21 cellular contexts compared by ENCODE assay signal in genomic region chr9:131104016-131104740, GRCh38. TPM values are rescaled to one million over a fixed set of nuclear protein-coding genes. Genes with fewer than 3 reads are reported as not detected.
DNase-seq lines count a peak whose midpoint lies in the region; ATAC-seq, FAIRE-seq and TF ChIP-seq lines count a peak whose summit lies in the region.
"Had no signal": no experiment of that assay in that cellular context is flagged by ENCODE, and none has a peak within 500 bp of the region (broad histone marks: within the 10 kb centered on the region; RNA-seq: fewer than 3 reads in every experiment).

No MANE protein-coding gene starts in this region.

- H3K36me3 ChIP-seq in HepG2 (replicated peaks in 1 of 2; ENCODE audit: control insufficient read depth in 1 of 2, insufficient read depth in 2 of 2, low read length in 2 of 2) (no peaks in the 10 kb centered on the region), right lobe of liver (no peaks in the 10 kb centered on the region), K562 (ENCODE audit: control insufficient read depth, insufficient read depth, low read length) (no peaks in the 10 kb centered on the region), small intestine (ENCODE audit: control insufficient read depth in 2 of 2, insufficient read depth in 2 of 2, low read length in 2 of 2) (no peaks in the 10 kb centered on the region), trophoblast cell (ENCODE audit: control insufficient read depth in 1 of 2, insufficient read depth in 2 of 2, low read length in 2 of 2) (peaks cover 9 to 14% of the 10 kb centered on the region in 2 experiments)
- H3K36me3 ChIP-seq: HAP-1, SJCRH30 had no signal

- H4K12ac ChIP-seq in trophoblast cell (ENCODE audit: low read depth, low read length) = no peak overlapping the region

- H2BK12ac ChIP-seq in trophoblast cell (ENCODE audit: low read length) = no peak overlapping the region

- H3K79me1 ChIP-seq in trophoblast cell (ENCODE audit: low read length) = no peaks in the 10 kb centered on the region

- H3K14ac ChIP-seq in trophoblast cell (ENCODE audit: low read length) = no peak overlapping the region

- TF ChIP-seq POLR2A in HepG2 (IDR thresholded peaks at IDR 0.05; ENCODE audit: insufficient read depth in 1 of 2, low read depth in 2 of 2, low read length in 2 of 2) = no peak
- TF ChIP-seq POLR2A in right lobe of liver (IDR thresholded peaks at IDR 0.05) = no peak
- no peak for TF ChIP-seq POLR2A in K562 (conservative IDR thresholded peaks at IDR 0.05)

- no peak overlapping the region for H2AK5ac ChIP-seq in trophoblast cell (ENCODE audit: low read length)

- 94% methylated on average over 4 of the region's 5 CpGs for WGBS in HepG2 (ENCODE audit: low lambda C conversion rate)
- WGBS in right lobe of liver (ENCODE audit: insufficient coverage, low coverage, low lambda C conversion rate, missing lambda C conversion rate) = 55% methylated on average over 3 of the region's 5 CpGs
- 21% methylated on average over 5 of the region's 5 CpGs for WGBS in K562 (ENCODE audit: insufficient coverage, low coverage, missing lambda C conversion rate)
- whole genome bisulfite sequencing in small intestine, 3 donors = 69 to 82% (median 72%) methylated on average over 5 of the region's 5 CpGs
- no CpG with 5 or more reads among the region's 5 CpGs for WGBS in trophoblast cell (ENCODE audit: extremely low coverage, insufficient coverage, insufficient read length)

- H4K8ac ChIP-seq in trophoblast cell (ENCODE audit: low read depth, low read length) = no peak overlapping the region

- TF ChIP-seq EP300 in HepG2 (IDR thresholded peaks at IDR 0.05; ENCODE audit: low read depth in 2 of 2, low read length in 2 of 2) (no peak), HepG2 (CRISPR knock-in tag; IDR thresholded peaks at IDR 0.05; ENCODE audit: borderline replicate concordance) (no peak), K562 (IDR thresholded peaks at IDR 0.05; ENCODE audit: low read length) (no peak)

- H3K4me1 ChIP-seq in HepG2 (ENCODE audit: insufficient read depth, low read length) (no peaks in the 10 kb centered on the region), right lobe of liver (no peaks in the 10 kb centered on the region), K562 (replicated peaks in 1 of 2; ENCODE audit: control insufficient read depth in 2 of 2, insufficient read depth in 2 of 2, low read length in 2 of 2) (peaks cover 18 to 38% of the 10 kb centered on the region in 2 experiments), small intestine (ENCODE audit: control insufficient read depth in 2 of 2, insufficient read depth in 1 of 2, low read depth in 1 of 2, low read length in 1 of 2) (no peaks in the 10 kb centered on the region), trophoblast cell (ENCODE audit: control insufficient read depth in 1 of 2, insufficient read depth in 2 of 2, low read length in 2 of 2) (peaks cover 8 to 10% of the 10 kb centered on the region in 2 experiments)
- H3K4me1 ChIP-seq: A549, HAP-1 had no signal

- FAIRE-seq in HepG2 (lab: Jason Lieb, UNC) = no peak
- FAIRE-seq in K562 (lab: Jason Lieb, UNC) = no peak
- FAIRE-seq in small intestine (lab: Jason Lieb, UNC) = no peak
- FAIRE-seq: A549, D721Med, HTR-8/SVneo had no signal

- H3K9me3 ChIP-seq in HepG2 (ENCODE audit: low read length) (no peaks in the 10 kb centered on the region), right lobe of liver (no peaks in the 10 kb centered on the region), K562 (replicated peaks; ENCODE audit: control insufficient read depth, insufficient read depth, low read depth, low read length) (no peaks in the 10 kb centered on the region), small intestine (ENCODE audit: control insufficient read depth, low read depth) (no peaks in the 10 kb centered on the region), trophoblast cell (ENCODE audit: insufficient read depth, low read depth, low read length) (no peaks in the 10 kb centered on the region)
- H3K9me3 ChIP-seq: A549, HAP-1, SJCRH30 had no signal

- TF ChIP-seq CTCF in HepG2 (CRISPR knock-in tag; IDR thresholded peaks at IDR 0.05) (no peak), right lobe of liver (IDR thresholded peaks at IDR 0.05) (no peak), K562 (IDR thresholded peaks at IDR 0.05 in 2 of 3, conservative IDR thresholded peaks at IDR 0.05 in 1 of 3; ENCODE audit: insufficient read depth in 2 of 3, low read depth in 1 of 3, low read length in 3 of 3) (no peak)

- no peaks in the 10 kb centered on the region for H3K79me2 ChIP-seq in HepG2 (ENCODE audit: insufficient read depth, low read length)
- no peaks in the 10 kb centered on the region for H3K79me2 ChIP-seq in K562 (ENCODE audit: control insufficient read depth, insufficient read depth, low read length)
- H3K79me2 ChIP-seq in trophoblast cell (ENCODE audit: control insufficient read depth, insufficient read depth, low read length, poor library complexity) = no peaks in the 10 kb centered on the region

- H2AFZ ChIP-seq in HepG2 (ENCODE audit: low read length) (no peak overlapping the region), K562 (ENCODE audit: low read depth, low read length) (no peak overlapping the region), trophoblast cell (ENCODE audit: insufficient read depth, low read length, poor library complexity) (no peak overlapping the region)
- H2AFZ ChIP-seq: PC-9 had no signal

- H3K27ac ChIP-seq in HepG2 (ENCODE audit: extremely low read length, insufficient read depth, low read length) (no peak overlapping the region), right lobe of liver (no peak overlapping the region), K562 (ENCODE audit: extremely low read depth, low read depth, low read length) (no peak overlapping the region), layer of hippocampus (ENCODE audit: low read depth, low read length) (peak overlapping the region; percentile 59), temporal lobe (ENCODE audit: low read depth, low read length) (peak overlapping the region; percentile 75), small intestine (ENCODE audit: low read depth in 1 of 2, low read length in 1 of 2) (no peak overlapping the region), trophoblast cell (ENCODE audit: low read depth, low read length) (no peak overlapping the region)
- H3K27ac ChIP-seq: A549, PC-9, RWPE1, SJCRH30 had no signal

- intact Hi-C loops in HepG2 (cut with micrococcal nuclease; ENCODE audit: unreplicated experiment) (no loop called here), right lobe of liver (cut with DNase I) (no loop called here), K562 (cut with micrococcal nuclease) (no loop called here)

- H3K9me1 ChIP-seq in K562 (ENCODE audit: control insufficient read depth, insufficient read depth, low read length) = peaks cover 9% of the 10 kb centered on the region

- DNase-seq in HepG2 (ENCODE audit: low spot score) (no peak), right lobe of liver (no peak), K562 (ENCODE audit: extremely low read depth in 1 of 4, low spot score in 3 of 4) (peak in 1 of 4 experiments; percentile 65), small intestine (no peak), trophoblast cell (no peak), activated gamma-delta T cell treated with Interleukin-2 at 50 U/mL for 16 hours (no peak)
- DNase-seq: CD8-positive, alpha-beta memory T cell; NCI-H1105 treated with DMSO at 0.1 percent for 48 hours; NCI-H1694; NCI-H2081 treated with DMSO at 0.1 percent for 48 hours; NCI-H226; NCI-H524; PC-9 had no signal

- no peak overlapping the region for H3K9ac ChIP-seq in HepG2 (ENCODE audit: insufficient read depth, low read depth, low read length)
- peak overlapping the region in 1 of 2 experiments; percentile 21; a peak in 2 of 4 replicates for H3K9ac ChIP-seq in K562 (ENCODE audit: insufficient read depth in 1 of 2, low read depth in 2 of 2, low read length in 2 of 2)
- no peak overlapping the region for H3K9ac ChIP-seq in trophoblast cell (ENCODE audit: low read length)

- H2BK5ac ChIP-seq in trophoblast cell (ENCODE audit: low read depth, low read length, poor library complexity) = no peak overlapping the region

- POLR2A ChIA-PET in HepG2 (lab: Yijun Ruan, JAX) (no interaction called here), K562 (lab: Yijun Ruan, JAX) (interaction anchor here (0.6 to 99.3 kb wide), 10 partner anchors 8 to 367 kb away, joined by 3 to 3336 read pairs (median 4); partner anchors contain the start of genes AIF1L and NUP214)

- in situ Hi-C loops in HepG2 (cut with HindIII; ENCODE audit: extremely low pct_ligation_motif_present, low pct_unique_long_range_greater_than_20kb) = no loop called here
- in situ Hi-C loops in K562 (cut with MboI) = no loop called here

- TF ChIP-seq RAD21 in HepG2 (CRISPR knock-in tag; IDR thresholded peaks at IDR 0.05) = no peak
- no peak for TF ChIP-seq RAD21 in K562 (CRISPR knock-in tag; conservative IDR thresholded peaks at IDR 0.05 in 1 of 2, IDR thresholded peaks at IDR 0.05 in 1 of 2)

- H3K27me3 ChIP-seq in HepG2 (ENCODE audit: control insufficient read depth in 1 of 2, insufficient read depth in 2 of 2, low read length in 2 of 2) (no peaks in the 10 kb centered on the region), right lobe of liver (no peaks in the 10 kb centered on the region), K562 (ENCODE audit: control insufficient read depth in 2 of 2, insufficient read depth in 2 of 2, low read length in 2 of 2) (peaks cover 54 to 85% of the 10 kb centered on the region in 2 experiments), layer of hippocampus (ENCODE audit: control insufficient read depth, insufficient read depth, low read length) (no peaks in the 10 kb centered on the region), small intestine (ENCODE audit: control insufficient read depth in 2 of 2, insufficient read depth in 2 of 2, low read length in 2 of 2) (no peaks in the 10 kb centered on the region), trophoblast cell (ENCODE audit: insufficient read depth, low read length) (no peaks in the 10 kb centered on the region)

- H3K4ac ChIP-seq in trophoblast cell (ENCODE audit: low read depth, low read length) = no peak overlapping the region

- no peak overlapping the region for H4K91ac ChIP-seq in trophoblast cell (ENCODE audit: low read depth, low read length)

- no peak overlapping the region for H3K23ac ChIP-seq in trophoblast cell (ENCODE audit: low read length)

- BruUV-seq in HepG2 (replicated peaks; lab: Mats Ljungman, UMichigan) (no TSS peak), K562 (replicated peaks; lab: Mats Ljungman, UMichigan) (no TSS peak)

- H3K4me3 ChIP-seq in HepG2 (replicated peaks in 1 of 3; ENCODE audit: insufficient read depth in 1 of 3, low read depth in 2 of 3, low read length in 3 of 3) (no peak overlapping the region), right lobe of liver (no peak overlapping the region), K562 (no peak overlapping the region), small intestine (ENCODE audit: low read depth in 1 of 2, low read length in 2 of 2) (no peak overlapping the region), trophoblast cell (ENCODE audit: low read depth, low read length) (no peak overlapping the region)
- H3K4me3 ChIP-seq: A549, HAP-1, PC-9, SJCRH30 had no signal

- no peak overlapping the region for H3K18ac ChIP-seq in trophoblast cell (ENCODE audit: low read length)

- H2BK120ac ChIP-seq in trophoblast cell (ENCODE audit: insufficient read depth, low read length, poor library complexity) = no peak overlapping the region

- no peaks in the 10 kb centered on the region for H4K20me1 ChIP-seq in HepG2 (ENCODE audit: insufficient read depth, low read length)
- H4K20me1 ChIP-seq in K562 (replicated peaks; ENCODE audit: control insufficient read depth, insufficient read depth, low read length) = peaks cover 32% of the 10 kb centered on the region

- CTCF ChIA-PET in HepG2 (lab: Yijun Ruan, JAX; ENCODE audit: low intra/inter-chr PET ratio, low total read pairs) (no interaction called here), K562 (lab: Yijun Ruan, JAX; ENCODE audit: low intra/inter-chr PET ratio) (no interaction called here)

- ATAC-seq in HepG2 (no peak), right lobe of liver (no peak), K562 (no peak)
- ATAC-seq: A549 had no signal

- no peak overlapping the region for H3K4me2 ChIP-seq in HepG2 (ENCODE audit: low read depth, low read length)
- H3K4me2 ChIP-seq in K562 (ENCODE audit: insufficient read depth, low read length) = no peak overlapping the region
- no peak overlapping the region for H3K4me2 ChIP-seq in trophoblast cell (ENCODE audit: low read length)
- H3K4me2 ChIP-seq: A549, PC-9 had no signal

RNA-seq across cellular contexts. Expression of gene AIF1L, which starts 7.8 kb away (rescaled TPM):
- total RNA-seq in HepG2 (2016; rRNA removed; fragmentation: Illumina TruSeq; extraction: Trizol) (36.5 and 42.7 TPM in 2 replicates), right lobe of liver (1 to 10 TPM in 1 of 6 experiments, under 1 TPM in 5; 0.33 to 1.4 (median 0.49) TPM), K562 (2014; rRNA removed) (0.86 and 1.1 TPM in 2 replicates), K562 (2014; rRNA removed; fragmentation: Illumina TruSeq; extraction: Trizol) (1.3 and 1.5 TPM in 2 replicates), K562 (2015; rRNA removed; fragmentation: Illumina TruSeq; extraction: Trizol) (0.68 and 0.76 TPM in 2 replicates), K562 (2021) (1.7 and 2.0 TPM in 2 replicates), temporal lobe (14.0 TPM)
- total RNA-seq in HepG2 (2016; cell fraction: cytosol; rRNA removed; fragmentation: Illumina TruSeq; extraction: Trizol; ENCODE audit: low read depth) = 6.6 and 7.0 TPM in 2 replicates
- total RNA-seq in HepG2 (2016; cell fraction: insoluble cytoplasmic fraction; rRNA removed; fragmentation: Illumina TruSeq; extraction: Trizol) = 34.7 and 36.0 TPM in 2 replicates
- 23.1 and 24.2 TPM in 2 replicates for total RNA-seq in HepG2 (2016; cell fraction: membrane; rRNA removed; fragmentation: Illumina TruSeq; extraction: Trizol)
- 18.6 and 21.4 TPM in 2 replicates for total RNA-seq in HepG2 (2016; cell fraction: nucleus; rRNA removed; fragmentation: Illumina TruSeq; extraction: Trizol)
- polyA plus RNA-seq in HepG2 (2011; rRNA removed) (12.1 and 12.4 TPM in 2 replicates), K562 (2011; rRNA removed) (5.9 and 9.1 TPM in 2 replicates), K562 (2014; fragmentation: Illumina TruSeq; extraction: Trizol) (2.3 and 2.6 TPM in 2 replicates), K562 (2014; fragmentation: Nextera tagmentation; extraction: Ambion mirVana) (under 1 TPM; 0.34 to 0.77 TPM), K562 (2014; rRNA removed) (1.6 TPM in 2 replicates), small intestine (1 to 10 TPM in 2 of 3 donors, under 1 TPM in 1; 0.45 to 9.3 (median 1.4) TPM)
- polyA plus RNA-seq in HepG2 (2011; cell fraction: cytosol; rRNA removed) = 9.1 and 9.5 TPM in 2 replicates
- polyA plus RNA-seq in HepG2 (2011; cell fraction: nucleus; rRNA removed) = 9.2 and 9.6 TPM in 2 replicates
- polyA plus RNA-seq in HepG2 (2012) = 9.9 and 10.9 TPM in 2 replicates
- 12.3 and 14.5 TPM in 2 replicates for polyA plus RNA-seq in HepG2 (2016; cell fraction: cytosol; fragmentation: Illumina TruSeq; extraction: Trizol; ENCODE audit: low read depth)
- polyA plus RNA-seq in HepG2 (2016; cell fraction: insoluble cytoplasmic fraction; fragmentation: Illumina TruSeq; extraction: Trizol; ENCODE audit: low read depth) = 40.5 and 48.2 TPM in 2 replicates
- polyA plus RNA-seq in HepG2 (2016; cell fraction: membrane; fragmentation: Illumina TruSeq; extraction: Trizol; ENCODE audit: low read depth) = 21.8 and 26.9 TPM in 2 replicates
- polyA plus RNA-seq in HepG2 (2016; cell fraction: nucleus; fragmentation: Illumina TruSeq; extraction: Trizol; ENCODE audit: insufficient read depth, low read depth) = 29.8 and 37.4 TPM in 2 replicates
- polyA minus RNA-seq in HepG2 (2011; rRNA and poly(A)+ RNA removed; ENCODE audit: low replicate concordance) = 17.7 and 21.6 TPM in 2 replicates
- polyA minus RNA-seq in HepG2 (2011; cell fraction: cytosol; rRNA and poly(A)+ RNA removed) = 8.5 and 8.7 TPM in 2 replicates
- polyA minus RNA-seq in HepG2 (2011; cell fraction: nucleus; rRNA and poly(A)+ RNA removed) = 5.8 and 6.1 TPM in 2 replicates
- total RNA-seq in K562 (2011; cell fraction: chromatin; rRNA removed; ENCODE audit: low replicate concordance) = 2.2 and 5.3 TPM in 2 replicates
- total RNA-seq in K562 (2011; cell fraction: nucleolus; rRNA removed) = 2.8 and 4.3 TPM in 2 replicates
- 4.3 and 5.2 TPM in 2 replicates for total RNA-seq in K562 (2011; cell fraction: nucleoplasm; rRNA removed)
- 4.5 and 4.9 TPM in 2 replicates for polyA plus RNA-seq in K562 (2011; cell fraction: cytosol; rRNA removed)
- polyA plus RNA-seq in K562 (2011; cell fraction: nucleus; rRNA removed) = 3.3 and 4.2 TPM in 2 replicates
- polyA plus RNA-seq in K562 (2012) = 2.7 and 2.8 TPM in 2 replicates
- polyA minus RNA-seq in K562 (2011; rRNA and poly(A)+ RNA removed) = 6.6 and 8.9 TPM in 2 replicates
- 1.5 and 4.4 TPM in 2 replicates for polyA minus RNA-seq in K562 (2011; cell fraction: cytosol; rRNA and poly(A)+ RNA removed)
- 1.1 and 1.9 TPM in 2 replicates for polyA minus RNA-seq in K562 (2011; cell fraction: nucleus; rRNA and poly(A)+ RNA removed)
- 52.7 and 54.3 TPM in 2 replicates for polyA plus RNA-seq in trophoblast cell (2013)
- polyA plus RNA-seq: CD8-positive, alpha-beta memory T cell had no signal

RNA-seq across cellular contexts. Expression of gene NUP214, which starts 21.2 kb away (rescaled TPM):
- total RNA-seq in HepG2 (2016; rRNA removed; fragmentation: Illumina TruSeq; extraction: Trizol) (16.0 and 30.5 TPM in 2 replicates), right lobe of liver (10 to 100 TPM; 22.5 to 31.1 (median 27.5) TPM), K562 (2014; rRNA removed) (62.4 and 102 TPM in 2 replicates), K562 (2014; rRNA removed; fragmentation: Illumina TruSeq; extraction: Trizol) (123 and 134 TPM in 2 replicates), K562 (2015; rRNA removed; fragmentation: Illumina TruSeq; extraction: Trizol) (133 and 136 TPM in 2 replicates), K562 (2021) (332 and 336 TPM in 2 replicates), temporal lobe (14.8 TPM)
- total RNA-seq in HepG2 (2016; cell fraction: cytosol; rRNA removed; fragmentation: Illumina TruSeq; extraction: Trizol; ENCODE audit: low read depth) = 12.8 and 14.4 TPM in 2 replicates
- 14.2 and 21.5 TPM in 2 replicates for total RNA-seq in HepG2 (2016; cell fraction: insoluble cytoplasmic fraction; rRNA removed; fragmentation: Illumina TruSeq; extraction: Trizol)
- total RNA-seq in HepG2 (2016; cell fraction: membrane; rRNA removed; fragmentation: Illumina TruSeq; extraction: Trizol) = 16.6 and 17.1 TPM in 2 replicates
- 42.9 and 48.9 TPM in 2 replicates for total RNA-seq in HepG2 (2016; cell fraction: nucleus; rRNA removed; fragmentation: Illumina TruSeq; extraction: Trizol)
- polyA plus RNA-seq in HepG2 (2011; rRNA removed) (8.4 and 9.4 TPM in 2 replicates), K562 (2011; rRNA removed) (56.9 and 113 TPM in 2 replicates), K562 (2014; fragmentation: Illumina TruSeq; extraction: Trizol) (207 and 246 TPM in 2 replicates), K562 (2014; fragmentation: Nextera tagmentation; extraction: Ambion mirVana) (10 to 100 TPM; 78.9 to 81.6 TPM), K562 (2014; rRNA removed) (97.1 and 106 TPM in 2 replicates), small intestine (10 to 100 TPM; 16.7 to 49.7 (median 35.6) TPM)
- 5.4 and 5.8 TPM in 2 replicates for polyA plus RNA-seq in HepG2 (2011; cell fraction: cytosol; rRNA removed)
- polyA plus RNA-seq in HepG2 (2011; cell fraction: nucleus; rRNA removed) = 22.0 and 28.1 TPM in 2 replicates
- polyA plus RNA-seq in HepG2 (2012) = 12.2 and 18.8 TPM in 2 replicates
- polyA plus RNA-seq in HepG2 (2016; cell fraction: cytosol; fragmentation: Illumina TruSeq; extraction: Trizol; ENCODE audit: low read depth) = 6.8 and 7.2 TPM in 2 replicates
- 27.0 TPM in 2 replicates for polyA plus RNA-seq in HepG2 (2016; cell fraction: insoluble cytoplasmic fraction; fragmentation: Illumina TruSeq; extraction: Trizol; ENCODE audit: low read depth)
- 6.4 and 9.3 TPM in 2 replicates for polyA plus RNA-seq in HepG2 (2016; cell fraction: membrane; fragmentation: Illumina TruSeq; extraction: Trizol; ENCODE audit: low read depth)
- polyA plus RNA-seq in HepG2 (2016; cell fraction: nucleus; fragmentation: Illumina TruSeq; extraction: Trizol; ENCODE audit: insufficient read depth, low read depth) = 38.4 and 46.4 TPM in 2 replicates
- polyA minus RNA-seq in HepG2 (2011; rRNA and poly(A)+ RNA removed; ENCODE audit: low replicate concordance) = 35.2 and 116 TPM in 2 replicates
- polyA minus RNA-seq in HepG2 (2011; cell fraction: cytosol; rRNA and poly(A)+ RNA removed) = 12.6 and 17.9 TPM in 2 replicates
- polyA minus RNA-seq in HepG2 (2011; cell fraction: nucleus; rRNA and poly(A)+ RNA removed) = 52.3 and 53.4 TPM in 2 replicates
- total RNA-seq in K562 (2011; cell fraction: chromatin; rRNA removed; ENCODE audit: low replicate concordance) = 1,024 and 1,416 TPM in 2 replicates
- total RNA-seq in K562 (2011; cell fraction: nucleolus; rRNA removed) = 573 and 642 TPM in 2 replicates
- total RNA-seq in K562 (2011; cell fraction: nucleoplasm; rRNA removed) = 885 and 1,103 TPM in 2 replicates
- polyA plus RNA-seq in K562 (2011; cell fraction: cytosol; rRNA removed) = 104 and 108 TPM in 2 replicates
- polyA plus RNA-seq in K562 (2011; cell fraction: nucleus; rRNA removed) = 257 and 304 TPM in 2 replicates
- 133 and 153 TPM in 2 replicates for polyA plus RNA-seq in K562 (2012)
- polyA minus RNA-seq in K562 (2011; rRNA and poly(A)+ RNA removed) = 271 and 342 TPM in 2 replicates
- 256 and 329 TPM in 2 replicates for polyA minus RNA-seq in K562 (2011; cell fraction: cytosol; rRNA and poly(A)+ RNA removed)
- 324 and 515 TPM in 2 replicates for polyA minus RNA-seq in K562 (2011; cell fraction: nucleus; rRNA and poly(A)+ RNA removed)
- polyA plus RNA-seq in trophoblast cell (2013) = 36.8 and 37.2 TPM in 2 replicates

Comparison
In these comparisons a context has a peak if more than half of its experiments do, and no peak if none do; other contexts are left out.
1. H3K27ac ChIP-seq: peak in layer of hippocampus (single experiment) and temporal lobe (single experiment); none in HepG2 (single experiment), right lobe of liver (0 of 3), K562 (single experiment), small intestine (0 of 2) and trophoblast cell (single experiment).
2. Of the 241 proteins assayed by ChIP-seq in both HepG2 and K562: peak only in HepG2: CEBPB; only in K562: E2F1; in both: none; in neither: 239.